Comparison of ENCODE assay signal across 23 cellular contexts in the genomic region with DNA sequence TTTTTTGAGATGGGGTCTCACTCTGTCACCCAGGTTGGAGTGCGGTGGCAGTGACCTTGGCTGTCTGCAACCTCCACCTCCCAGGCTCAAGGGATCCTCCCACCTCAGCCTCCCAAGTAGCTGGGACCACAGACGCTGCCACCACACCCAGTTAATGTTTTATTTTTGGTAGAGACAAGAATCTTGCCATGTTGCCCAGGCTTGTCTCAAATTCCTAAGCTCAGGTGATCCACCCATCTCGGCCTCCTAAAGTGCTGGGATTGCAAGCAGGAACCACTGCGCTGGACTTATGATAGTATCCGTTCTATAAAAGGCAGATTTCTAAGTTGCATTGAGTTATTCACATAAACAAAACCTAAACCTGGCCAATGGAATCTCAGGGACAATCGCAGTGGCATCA.
"Had no signal": no experiment of that assay in that cellular context is flagged by ENCODE, and none has a peak within 500 bp of the region (broad histone marks: within the 10 kb centered on the region; RNA-seq: fewer than 3 reads in every experiment).

No MANE protein-coding gene starts in this region.

- H3K27me3 ChIP-seq: colonic mucosa, gastrocnemius medialis, right atrium auricular region, stomach, thyroid gland, upper lobe of left lung had no signal

- ATAC-seq: gastrocnemius medialis; left lobe of liver; naive thymus-derived CD8-positive, alpha-beta T cell; sciatic nerve; stimulated activated effector memory CD8-positive, alpha-beta T cell treated with anti-CD3 and anti-CD28 coated beads, Interleukin-12 subunit alpha, Interleukin-12 subunit beta, amount 100 ng/mL, for 72 hours had no signal

- H3K36me3 ChIP-seq: colonic mucosa, gastrocnemius medialis, prostate gland, right atrium auricular region, stomach, thyroid gland, upper lobe of left lung had no signal

- H3K4me1 ChIP-seq: colonic mucosa, prostate gland, right atrium auricular region, stomach, thyroid gland, upper lobe of left lung had no signal

- H3K27ac ChIP-seq: colonic mucosa, gastrocnemius medialis, prostate gland, right atrium auricular region, stomach, thyroid gland, upper lobe of left lung had no signal

- DNase-seq: colonic mucosa; dermis blood vessel endothelial cell; effector memory CD4-positive, alpha-beta T cell; gastrocnemius medialis; head of caudate nucleus; kidney; mesenchymal stem cell; midbrain; naive thymus-derived CD8-positive, alpha-beta T cell; nephron progenitor cell; nucleus accumbens; stimulated activated CD4-positive, alpha-beta T cell treated with anti-CD3 and anti-CD28 coated beads, Interleukin-2, amount 100 ng/mL, for 24 hours; stimulated activated CD4-positive, alpha-beta T cell treated with anti-CD3 and anti-CD28 coated beads, Interleukin-4, amount 100 ng/mL, for 24 hours; stimulated activated naive CD4-positive, alpha-beta T cell treated with Interleukin-2 at 50 U/mL for 16 hours; stomach; thyroid gland; upper lobe of left lung had no signal

- H3K9me3 ChIP-seq: colonic mucosa, gastrocnemius medialis, prostate gland, right atrium auricular region, thyroid gland, upper lobe of left lung had no signal

- H3K4me3 ChIP-seq: colonic mucosa, gastrocnemius medialis, lung, prostate gland, right atrium auricular region, stomach, thyroid gland, upper lobe of left lung had no signal
